31 cellular contexts compared by ENCODE assay signal in genomic region chr10:18859659-18860058, GRCh38.
"Had no signal": no experiment of that assay in that cellular context is flagged by ENCODE, and none has a peak within 500 bp of the region (broad histone marks: within the 10 kb centered on the region; RNA-seq: fewer than 3 reads in every experiment).

No MANE protein-coding gene starts in this region.

- H3K27me3 Mint-ChIP-seq: progenitor cell of endocrine pancreas; stimulated activated memory B cell treated with anti-CD40 and anti-IgM and Interleukin-4, amounts not matched to agents 10 μg/mL and 1 μg/mL and 100 μg/mL, for 72 hours; stimulated activated naive CD8-positive, alpha-beta T cell treated with anti-CD3 and anti-CD28 coated beads, Interleukin-15, amount 100 ng/mL, for 72 hours; type B pancreatic cell had no signal

- H3K36me3 Mint-ChIP-seq: natural killer cell; neural progenitor cell; stimulated activated memory B cell treated with anti-CD40 and anti-IgM and Interleukin-4, amounts not matched to agents 10 μg/mL and 1 μg/mL and 100 μg/mL, for 72 hours; type B pancreatic cell had no signal

- H3K4me1 ChIP-seq: parathyroid adenoma, psoas muscle, spleen, suprapubic skin, testis, tibial artery, transverse colon, upper lobe of right lung, uterus had no signal

- ATAC-seq: natural killer cell; psoas muscle; right cardiac atrium; sciatic nerve; stimulated activated memory B cell treated with anti-CD40 and anti-IgM and Interleukin-4, amounts not matched to agents 10 μg/mL and 1 μg/mL and 100 μg/mL, for 72 hours; stimulated activated naive CD8-positive, alpha-beta T cell treated with anti-CD3 and anti-CD28 coated beads, Interleukin-15, amount 100 ng/mL, for 72 hours; stimulated activated naive CD8-positive, alpha-beta T cell treated with anti-CD3 and anti-CD28 coated beads, Interleukin-15, Interleukin-2, amounts not matched to agents 100 U/mL and 50 U/mL, for 24 hours; upper lobe of right lung had no signal

- H3K27me3 ChIP-seq: neural progenitor cell, ovary, spleen, suprapubic skin, testis, tibial artery, transverse colon, upper lobe of right lung, uterus had no signal

- H3K4me2 ChIP-seq: smooth muscle cell had no signal

- H3K4me1 Mint-ChIP-seq: natural killer cell; stimulated activated memory B cell treated with anti-CD40 and anti-IgM and Interleukin-4, amounts not matched to agents 10 μg/mL and 1 μg/mL and 100 μg/mL, for 72 hours; stimulated activated naive CD8-positive, alpha-beta T cell treated with anti-CD3 and anti-CD28 coated beads, Interleukin-15, amount 100 ng/mL, for 72 hours had no signal

- DNase-seq: natural killer cell; occipital lobe; ovary; posterior cingulate gyrus; psoas muscle; right cardiac atrium; spleen; stimulated activated CD4-positive, alpha-beta T cell treated with anti-CD3 and anti-CD28 coated beads, Interleukin-12 subunit alpha, Interleukin-12 subunit beta, amount 100 ng/mL, for 4 hours; stimulated activated CD4-positive, alpha-beta T cell treated with anti-CD3 and anti-CD28 coated beads, Interleukin-1b, Interleukin-23, amount 100 ng/mL, for 48 hours; stimulated activated CD4-positive, alpha-beta T cell treated with anti-CD3 and anti-CD28 coated beads, Interleukin-4, amount 100 ng/mL, for 1 hour; stimulated activated CD4-positive, alpha-beta T cell treated with anti-CD3 and anti-CD28 coated beads, Interleukin-4, amount 100 ng/mL, for 4 hours; stimulated activated CD8-positive, alpha-beta memory T cell treated with anti-CD3 and anti-CD28 coated beads, Interleukin-4, amount 100 ng/mL, for 48 hours; stimulated activated naive CD4-positive, alpha-beta T cell; stimulated activated naive CD8-positive, alpha-beta T cell treated with anti-CD3 and anti-CD28 coated beads, Interleukin-15, amount 100 ng/mL, for 72 hours; stimulated activated naive CD8-positive, alpha-beta T cell treated with anti-CD3 and anti-CD28 coated beads, Interleukin-15, Interleukin-2, amounts not matched to agents 100 U/mL and 50 U/mL, for 24 hours; substantia nigra; testis; tibial artery; transverse colon; upper lobe of right lung; uterus had no signal

- H3K4me3 ChIP-seq: neural progenitor cell, ovary, psoas muscle, skin epidermis, smooth muscle cell, spleen, suprapubic skin, testis, tibial artery, transverse colon, upper lobe of right lung, uterus had no signal

- H3K9me3 Mint-ChIP-seq: type B pancreatic cell had no signal

- H3K9me3 ChIP-seq: ovary, psoas muscle, suprapubic skin, testis, tibial artery, transverse colon, upper lobe of right lung, uterus had no signal

- H3K4me3 Mint-ChIP-seq: natural killer cell; nephron; neural progenitor cell; stimulated activated memory B cell treated with anti-CD40 and anti-IgM and Interleukin-4, amounts not matched to agents 10 μg/mL and 1 μg/mL and 100 μg/mL, for 72 hours; stimulated activated naive CD8-positive, alpha-beta T cell treated with anti-CD3 and anti-CD28 coated beads, Interleukin-15, amount 100 ng/mL, for 72 hours had no signal

- H3K27ac ChIP-seq: ovary, parathyroid adenoma, psoas muscle, skin epidermis, spleen, suprapubic skin, testis, tibial artery, transverse colon, upper lobe of right lung, uterus had no signal

- H3K9ac ChIP-seq: neural progenitor cell, parathyroid adenoma had no signal

- H3K27ac Mint-ChIP-seq: natural killer cell; progenitor cell of endocrine pancreas; stimulated activated memory B cell treated with anti-CD40 and anti-IgM and Interleukin-4, amounts not matched to agents 10 μg/mL and 1 μg/mL and 100 μg/mL, for 72 hours; stimulated activated naive CD8-positive, alpha-beta T cell treated with anti-CD3 and anti-CD28 coated beads, Interleukin-15, amount 100 ng/mL, for 72 hours; type B pancreatic cell had no signal

- H3K36me3 ChIP-seq: neural progenitor cell, ovary, spleen, suprapubic skin, tibial artery, transverse colon, upper lobe of right lung, uterus had no signal

- H3K79me2 ChIP-seq: parathyroid adenoma had no signal

- H2AFZ ChIP-seq: parathyroid adenoma had no signal
